8 cellular contexts compared by ENCODE assay signal in genomic region chrX:1246816-1247215, GRCh38. TPM values are rescaled to one million over a fixed set of nuclear protein-coding genes. Genes with fewer than 3 reads are reported as not detected.
DNase-seq lines count a peak whose midpoint lies in the region; ATAC-seq and TF ChIP-seq lines count a peak whose summit lies in the region.

No MANE protein-coding gene starts in this region.

- H3K27me3 ChIP-seq in Peyer's patch (no peaks in the 10 kb centered on the region), osteoblast (ENCODE audit: insufficient read depth, low read length) (no peaks in the 10 kb centered on the region), thyroid gland (no peaks in the 10 kb centered on the region)

- H3K27ac ChIP-seq in Peyer's patch (no peak overlapping the region), osteoblast (ENCODE audit: low read depth, low read length) (no peak overlapping the region), thyroid gland (no peak overlapping the region)

- intact Hi-C loops in thyroid gland (cut with DNase I), result no loop called here

- H3K4me3 ChIP-seq in Peyer's patch (no peak overlapping the region), osteoblast (ENCODE audit: insufficient read depth, low read length) (no peak overlapping the region), thyroid gland (replicated peaks in 1 of 3) (no peak overlapping the region)

- no peaks in the 10 kb centered on the region for H3K79me2 ChIP-seq in osteoblast (ENCODE audit: insufficient read depth, low read length)

- no peak overlapping the region for H3K4me2 ChIP-seq in osteoblast (ENCODE audit: insufficient read depth, low read length)

- H3K36me3 Mint-ChIP-seq in activated T-cell treated with anti-CD3 and anti-CD28 coated beads, Interleukin-2, amount 50 U/mL, for 4 hours (ENCODE audit: insufficient read depth), result no peaks in the 10 kb centered on the region

- DNase-seq in ELR (ENCODE audit: low read depth) (peak; percentile 51), Peyer's patch (peak; percentile 52 to 80 (median 75)), fibroblast of peridontal ligament (ENCODE audit: extremely low read depth) (peak; percentile 16), osteoblast (ENCODE audit: insufficient read length, low spot score, missing footprints) (peak; percentile 94), thyroid gland (peak; percentile 64), HPDE6-E6E7 (ENCODE audit: extremely low spot score) (no peak)
- DNase-seq in activated T-cell treated with anti-CD3 and anti-CD28 coated beads, Interleukin-2, amount 50 U/mL, for 4 hours, result peak; percentile 78

- no peaks in the 10 kb centered on the region for H3K9me3 Mint-ChIP-seq in activated T-cell treated with anti-CD3 and anti-CD28 coated beads, Interleukin-2, amount 50 U/mL, for 4 hours

- H3K4me1 Mint-ChIP-seq in activated T-cell treated with anti-CD3 and anti-CD28 coated beads, Interleukin-2, amount 50 U/mL, for 4 hours (ENCODE audit: low read depth), result peaks cover 38% of the 10 kb centered on the region

- H3K4me3 Mint-ChIP-seq in activated T-cell treated with anti-CD3 and anti-CD28 coated beads, Interleukin-2, amount 50 U/mL, for 4 hours, result peak overlapping the region; percentile 35

- no peaks in the 10 kb centered on the region for H4K20me1 ChIP-seq in osteoblast (ENCODE audit: insufficient read depth, low read length)

- peak; percentile 48 for ATAC-seq in HG02870 (IDR thresholded peaks at IDR 0.05; ENCODE audit: unreplicated experiment)
- peak; percentile 49 to 56 for ATAC-seq in activated T-cell treated with anti-CD3 and anti-CD28 coated beads, Interleukin-2, amount 50 U/mL, for 4 hours

- H3K9me3 ChIP-seq in Peyer's patch, result no peaks in the 10 kb centered on the region
- no peaks in the 10 kb centered on the region for H3K9me3 ChIP-seq in osteoblast (ENCODE audit: low read depth, low read length)
- H3K9me3 ChIP-seq in thyroid gland, result no peaks in the 10 kb centered on the region

- peak; percentile 46 to 74 (median 63) for TF ChIP-seq CTCF in Peyer's patch (IDR thresholded peaks at IDR 0.05)
- peak; percentile 79 for TF ChIP-seq CTCF in osteoblast (IDR thresholded peaks at IDR 0.05; ENCODE audit: extremely low read depth, low read depth, low read length)
- peak; percentile 53 to 81 (median 68) for TF ChIP-seq CTCF in thyroid gland (IDR thresholded peaks at IDR 0.05)

- H3K36me3 ChIP-seq in Peyer's patch, result no peaks in the 10 kb centered on the region
- no peaks in the 10 kb centered on the region for H3K36me3 ChIP-seq in osteoblast (ENCODE audit: insufficient read depth, low read length)
- H3K36me3 ChIP-seq in thyroid gland, result no peaks in the 10 kb centered on the region

- H2AFZ ChIP-seq in osteoblast (ENCODE audit: low read length), result no peak overlapping the region

- TF ChIP-seq POLR2A in Peyer's patch (IDR thresholded peaks at IDR 0.05) (no peak), thyroid gland (IDR thresholded peaks at IDR 0.05) (no peak)

- H3K4me1 ChIP-seq in Peyer's patch, result peaks cover 0 to 8% (median 0%) of the 10 kb centered on the region in 4 donors
- no peaks in the 10 kb centered on the region for H3K4me1 ChIP-seq in osteoblast (ENCODE audit: insufficient read depth, low read length)
- H3K4me1 ChIP-seq in thyroid gland, result peaks cover 6 to 17% of the 10 kb centered on the region in 2 donors

- H3K27me3 Mint-ChIP-seq in activated T-cell treated with anti-CD3 and anti-CD28 coated beads, Interleukin-2, amount 50 U/mL, for 4 hours (ENCODE audit: low read depth), result no peaks in the 10 kb centered on the region

- WGBS in thyroid gland, 2 donors, result 11 to 19% methylated on average over 18 of the region's 18 CpGs

RNA-seq across cellular contexts. Expression of gene CSF2RA, which starts 21.8 kb away (rescaled TPM):
- total RNA-seq in Peyer's patch, result 10 to 100 TPM in 1 of 4 donors, 1 to 10 TPM in 3; 2.5 to 16.5 (median 3.1) TPM
- total RNA-seq in activated T-cell treated with anti-CD3 and anti-CD28 coated beads, Interleukin-2, amount 50 U/mL, for 4 hours, result under 1 TPM; 0.20 to 0.98 (median 0.69) TPM
- total RNA-seq in osteoblast, result 0.29 and 0.36 TPM in 2 replicates
- 1 to 10 TPM; 1.9 to 5.6 (median 3.4) TPM for total RNA-seq in thyroid gland

RNA-seq across cellular contexts. Expression of gene CRLF2, which starts 34.4 kb away (rescaled TPM):
- total RNA-seq in Peyer's patch (not detected), osteoblast (0.29 and 1.1 TPM in 2 replicates), thyroid gland (not detected)
- under 1 TPM in 2 of 3 donors, not detected in 1; 0.30 to 0.38 TPM for total RNA-seq in activated T-cell treated with anti-CD3 and anti-CD28 coated beads, Interleukin-2, amount 50 U/mL, for 4 hours
